10 cellular contexts compared by ENCODE assay signal in genomic region chr1:94716966-94717365, GRCh38.
"Had no signal": no experiment of that assay in that cellular context is flagged by ENCODE, and none has a peak within 500 bp of the region (broad histone marks: within the 10 kb centered on the region; RNA-seq: fewer than 3 reads in every experiment).

No MANE protein-coding gene starts in this region.

- H3K9me3 ChIP-seq: stomach had no signal

- H3K4me2 ChIP-seq: neural progenitor cell had no signal

- H3K9ac ChIP-seq: neural progenitor cell had no signal

- H3K4me3 ChIP-seq: neural progenitor cell, stomach had no signal

- H3K4me1 ChIP-seq: neural progenitor cell, stomach had no signal

- H3K27me3 ChIP-seq: neural progenitor cell, stomach had no signal

- H2AFZ ChIP-seq: neural progenitor cell had no signal

- H3K36me3 ChIP-seq: neural progenitor cell, stomach had no signal

- DNase-seq: activated B cell treated with CpG ODN at 0.5 μM for 24 hours; activated CD4-positive, alpha-beta T cell treated with anti-CD3 and anti-CD28 coated beads, Interleukin-2, amount 10 ng/mL, durations not matched to agents 7 days and 5 days; activated CD8-positive, alpha-beta memory T cell treated with anti-CD3 and anti-CD28 coated beads for 24 hours; activated naive CD4-positive, alpha-beta T cell treated with anti-CD3 and anti-CD28 coated beads for 36 hours; caudate nucleus; cortex of kidney; effector CD8-positive, alpha-beta T cell; retina; stomach had no signal

- H3K27ac ChIP-seq: neural progenitor cell, stomach had no signal
